19 cellular contexts compared by ENCODE assay signal in genomic region chr15:61556037-61556648, GRCh38.
A peak's percentile ranks its signal among the peaks of the same experiment; 100 is the strongest.
DNase-seq lines count a peak whose midpoint lies in the region; ATAC-seq and TF ChIP-seq lines count a peak whose summit lies in the region.
"Had no signal": no experiment of that assay in that cellular context is flagged by ENCODE, and none has a peak within 500 bp of the region (broad histone marks: within the 10 kb centered on the region; RNA-seq: fewer than 3 reads in every experiment).

No MANE protein-coding gene starts in this region.

- H3K4me1 Mint-ChIP-seq in T-helper 2 cell treated with Interferon-gamma antibody and Interleukin-4, amounts not matched to agents 5 μg/mL and 100 μg/mL, for 36 hours (ENCODE audit: low read depth), result no peaks in the 10 kb centered on the region
- H3K4me1 Mint-ChIP-seq: B cell had no signal

- no peaks in the 10 kb centered on the region for H3K9me3 ChIP-seq in upper lobe of right lung
- no peaks in the 10 kb centered on the region for H3K9me3 ChIP-seq in adrenal gland (replicated peaks in 1 of 3)
- H3K9me3 ChIP-seq: esophagus muscularis mucosa had no signal

- no peak overlapping the region for H3K4me3 Mint-ChIP-seq in T-helper 2 cell treated with Interferon-gamma antibody and Interleukin-4, amounts not matched to agents 5 μg/mL and 100 μg/mL, for 36 hours
- H3K4me3 Mint-ChIP-seq: activated CD4-positive, alpha-beta memory T cell treated with anti-CD3 and anti-CD28 coated beads for 36 hours; B cell had no signal

- intact Hi-C loops in upper lobe of right lung (cut with DNase I), result no loop called here
- intact Hi-C loops in adrenal gland (cut with DNase I), result no loop called here

- H3K4me1 ChIP-seq in upper lobe of right lung (no peaks in the 10 kb centered on the region), adrenal gland (replicated peaks in 1 of 2) (no peaks in the 10 kb centered on the region)
- H3K4me1 ChIP-seq: esophagus muscularis mucosa had no signal

- no peaks in the 10 kb centered on the region for H3K36me3 Mint-ChIP-seq in T-helper 2 cell treated with Interferon-gamma antibody and Interleukin-4, amounts not matched to agents 5 μg/mL and 100 μg/mL, for 36 hours (ENCODE audit: low read depth)
- H3K36me3 Mint-ChIP-seq: activated CD4-positive, alpha-beta memory T cell treated with anti-CD3 and anti-CD28 coated beads for 36 hours had no signal

- H3K4me3 ChIP-seq in upper lobe of right lung (no peak overlapping the region), adrenal gland (no peak overlapping the region)
- H3K4me3 ChIP-seq: esophagus muscularis mucosa had no signal

- TF ChIP-seq POLR2A in adrenal gland (IDR thresholded peaks at IDR 0.05), result no peak

- no peak for ATAC-seq in upper lobe of right lung
- ATAC-seq: stimulated activated naive CD8-positive, alpha-beta T cell treated with anti-CD3 and anti-CD28 coated beads, Interleukin-15, Interleukin-2, amounts not matched to agents 100 U/mL and 50 U/mL, for 24 hours had no signal

- H3K36me3 ChIP-seq in upper lobe of right lung, result no peaks in the 10 kb centered on the region
- H3K36me3 ChIP-seq in adrenal gland (replicated peaks in 1 of 2), result no peaks in the 10 kb centered on the region
- H3K36me3 ChIP-seq: esophagus muscularis mucosa had no signal

- H3K27ac ChIP-seq in upper lobe of right lung (no peak overlapping the region), adrenal gland (no peak overlapping the region)
- H3K27ac ChIP-seq: esophagus muscularis mucosa had no signal

- H3K27me3 Mint-ChIP-seq in T-helper 2 cell treated with Interferon-gamma antibody and Interleukin-4, amounts not matched to agents 5 μg/mL and 100 μg/mL, for 36 hours (ENCODE audit: low read depth), result peaks cover 5% of the 10 kb centered on the region

- DNase-seq in AG08395 (ENCODE audit: low spot score), result peak; percentile 44
- DNase-seq in HS-5 (ENCODE audit: low read depth), result peak; percentile 80
- DNase-seq in T1000 (lab: John Stamatoyannopoulos, UW), result peak; percentile 34
- DNase-seq in iris pigment epithelial cell (ENCODE audit: low read depth), result peak; percentile 86
- DNase-seq in upper lobe of right lung, result no peak
- DNase-seq in adrenal gland, result no peak
- DNase-seq in T-helper 2 cell treated with Interferon-gamma antibody and Interleukin-4, amounts not matched to agents 5 μg/mL and 100 μg/mL, for 36 hours (ENCODE audit: low spot score), result no peak
- DNase-seq in cortex of kidney (lab: John Stamatoyannopoulos, UW), result no peak
- DNase-seq: activated CD4-positive, alpha-beta memory T cell treated with anti-CD3 and anti-CD28 coated beads for 36 hours; activated gamma-delta T cell treated with Interleukin-2 at 50 U/mL for 16 hours; cerebellar nuclear complex; DND-41; midbrain; NCI-H2171; stimulated activated naive CD8-positive, alpha-beta T cell treated with anti-CD3 and anti-CD28 coated beads, Interleukin-15, Interleukin-2, amounts not matched to agents 100 U/mL and 50 U/mL, for 24 hours; T-helper 9 cell had no signal

- no peaks in the 10 kb centered on the region for H3K9me3 Mint-ChIP-seq in T-helper 2 cell treated with Interferon-gamma antibody and Interleukin-4, amounts not matched to agents 5 μg/mL and 100 μg/mL, for 36 hours
- H3K9me3 Mint-ChIP-seq: activated CD4-positive, alpha-beta memory T cell treated with anti-CD3 and anti-CD28 coated beads for 36 hours had no signal

- WGBS in adrenal gland, 4 donors, result 50 to 69% (median 56%) methylated on average over 5 of the region's 5 CpGs

- no peaks in the 10 kb centered on the region for H3K27me3 ChIP-seq in upper lobe of right lung
- H3K27me3 ChIP-seq in adrenal gland, result no peaks in the 10 kb centered on the region

- H3K27ac Mint-ChIP-seq in T-helper 2 cell treated with Interferon-gamma antibody and Interleukin-4, amounts not matched to agents 5 μg/mL and 100 μg/mL, for 36 hours, result no peak overlapping the region
- H3K27ac Mint-ChIP-seq: activated CD4-positive, alpha-beta memory T cell treated with anti-CD3 and anti-CD28 coated beads for 36 hours; B cell; progenitor cell of endocrine pancreas had no signal

- no peak for TF ChIP-seq CTCF in upper lobe of right lung (IDR thresholded peaks at IDR 0.05)
- TF ChIP-seq CTCF in adrenal gland (IDR thresholded peaks at IDR 0.05), result no peak

Comparison
In these comparisons a context has a peak if more than half of its experiments do, and no peak if none do; other contexts are left out.
1. DNase-seq: peak in AG08395 (single experiment), HS-5 (single experiment), T1000 (single experiment) and iris pigment epithelial cell (single experiment); none in upper lobe of right lung (single experiment), adrenal gland (0 of 7), T-helper 2 cell treated with Interferon-gamma antibody and Interleukin-4, amounts not matched to agents 5 μg/mL and 100 μg/mL, for 36 hours (single experiment) and cortex of kidney (single experiment).